10 cellular contexts compared by ENCODE assay signal in genomic region chr12:54959291-54960018, GRCh38. TPM values are rescaled to one million over a fixed set of nuclear protein-coding genes. Genes with fewer than 3 reads are reported as not detected.
DNase-seq lines count a peak whose midpoint lies in the region; ATAC-seq and TF ChIP-seq lines count a peak whose summit lies in the region.
"Had no signal": no experiment of that assay in that cellular context is flagged by ENCODE, and none has a peak within 500 bp of the region (broad histone marks: within the 10 kb centered on the region; RNA-seq: fewer than 3 reads in every experiment).

No MANE protein-coding gene starts in this region.

- H3K4me3 ChIP-seq in A673 (ENCODE audit: low read depth, low read length, poor library complexity, severe bottlenecking) (no peak overlapping the region), Peyer's patch (no peak overlapping the region)

- CTCF ChIA-PET in A673 (lab: Charles Lee), result interaction anchor here (0.7 to 1.0 kb wide), 2 partner anchors 200 to 257 kb away, joined by 3 read pairs; no protein-coding TSS in a partner anchor
- CTCF ChIA-PET in activated CD4-positive, alpha-beta memory T cell treated with anti-CD3 and anti-CD28 coated beads, Interleukin-2, amount 10 ng/mL, durations not matched to agents 7 days and 5 days (lab: Charles Lee), result interaction anchor here (1.3 to 6.4 kb wide), 6 partner anchors 11 to 235 kb away, joined by 3 to 73 read pairs (median 10); no protein-coding TSS in a partner anchor

- peak; percentile 30 for DNase-seq in A673 (ENCODE audit: low spot score)
- DNase-seq in activated CD4-positive, alpha-beta memory T cell treated with anti-CD3 and anti-CD28 coated beads, Interleukin-2, amount 10 ng/mL, durations not matched to agents 7 days and 5 days, result no peak
- DNase-seq in NCI-H748 (lab: John Stamatoyannopoulos, UW; ENCODE audit: unreplicated experiment), result no peak
- no peak for DNase-seq in GM19238 (ENCODE audit: insufficient read length, low spot score)
- DNase-seq in anterior cingulate cortex (lab: John Stamatoyannopoulos, UW), result no peak
- no peak for DNase-seq in Peyer's patch

- H3K4me1 ChIP-seq in A673 (ENCODE audit: insufficient read depth, low read length, poor library complexity, severe bottlenecking) (no peaks in the 10 kb centered on the region), Peyer's patch (no peaks in the 10 kb centered on the region)

- ATAC-seq in GM18868 (IDR thresholded peaks at IDR 0.05; ENCODE audit: unreplicated experiment) (peak; percentile 85), HG02885 (IDR thresholded peaks at IDR 0.05; ENCODE audit: poor library complexity, unreplicated experiment) (peak; percentile 88)

- POLR2A ChIA-PET in A673 (lab: Charles Lee; ENCODE audit: low non-redundant PET), result interaction anchor here (0.6 kb wide), 1 partner anchor 175 kb away, joined by 3 read pairs; no protein-coding TSS in a partner anchor
- POLR2A ChIA-PET in activated CD4-positive, alpha-beta memory T cell treated with anti-CD3 and anti-CD28 coated beads, Interleukin-2, amount 10 ng/mL, durations not matched to agents 7 days and 5 days (lab: Charles Lee), result interaction anchor here (1.3 to 4.4 kb wide), 4 partner anchors 19 to 104 kb away, joined by 4 to 24 read pairs (median 8); partner anchors contain the start of gene TESPA1

- H3K27ac ChIP-seq in A673 (ENCODE audit: low read depth, low read length, poor library complexity, severe bottlenecking), result no peak overlapping the region
- H3K27ac ChIP-seq in Peyer's patch, result no peak overlapping the region
- H3K27ac ChIP-seq: C4-2B had no signal

- no peaks in the 10 kb centered on the region for H3K9me3 Mint-ChIP-seq in activated CD4-positive, alpha-beta memory T cell treated with anti-CD3 and anti-CD28 coated beads, Interleukin-2, amount 10 ng/mL, durations not matched to agents 7 days and 5 days

- H3K4me1 Mint-ChIP-seq in activated CD4-positive, alpha-beta memory T cell treated with anti-CD3 and anti-CD28 coated beads, Interleukin-2, amount 10 ng/mL, durations not matched to agents 7 days and 5 days, result peaks cover 70% of the 10 kb centered on the region

- H3K27me3 Mint-ChIP-seq in activated CD4-positive, alpha-beta memory T cell treated with anti-CD3 and anti-CD28 coated beads, Interleukin-2, amount 10 ng/mL, durations not matched to agents 7 days and 5 days, result no peaks in the 10 kb centered on the region

- peak overlapping the region; percentile 76 for H3K27ac Mint-ChIP-seq in activated CD4-positive, alpha-beta memory T cell treated with anti-CD3 and anti-CD28 coated beads, Interleukin-2, amount 10 ng/mL, durations not matched to agents 7 days and 5 days

- H3K36me3 Mint-ChIP-seq in activated CD4-positive, alpha-beta memory T cell treated with anti-CD3 and anti-CD28 coated beads, Interleukin-2, amount 10 ng/mL, durations not matched to agents 7 days and 5 days (ENCODE audit: low read depth), result peaks cover 90% of the 10 kb centered on the region

- intact Hi-C loops in A673 (cut with micrococcal nuclease; ENCODE audit: unreplicated experiment), result loop anchor here (5.0 kb wide), 2 partner anchors 362 to 377 kb away; no protein-coding TSS in a partner anchor

- H3K9me3 ChIP-seq in A673 (ENCODE audit: low read depth, low read length, poor library complexity, severe bottlenecking), result no peaks in the 10 kb centered on the region
- H3K9me3 ChIP-seq in Peyer's patch, result no peaks in the 10 kb centered on the region

- H3K36me3 ChIP-seq in A673 (ENCODE audit: insufficient read depth, low read length, poor library complexity, severe bottlenecking) (no peaks in the 10 kb centered on the region), Peyer's patch (no peaks in the 10 kb centered on the region)

- H3K27me3 ChIP-seq in A673 (replicated peaks; ENCODE audit: insufficient read depth, low read depth, low read length, poor library complexity) (no peaks in the 10 kb centered on the region), Peyer's patch (no peaks in the 10 kb centered on the region)

- H3K4me3 Mint-ChIP-seq in activated CD4-positive, alpha-beta memory T cell treated with anti-CD3 and anti-CD28 coated beads, Interleukin-2, amount 10 ng/mL, durations not matched to agents 7 days and 5 days, result peak overlapping the region; percentile 14

- BruUV-seq in A673 (replicated peaks; lab: Mats Ljungman, UMichigan), result no TSS peak

- TF ChIP-seq CTCF in A673 (conservative IDR thresholded peaks at IDR 0.05; ENCODE audit: low read depth, low read length), result no peak
- TF ChIP-seq CTCF in Peyer's patch (IDR thresholded peaks at IDR 0.05), result no peak

- TF ChIP-seq POLR2A in Peyer's patch (IDR thresholded peaks at IDR 0.05), result no peak

RNA-seq across cellular contexts. Expression of gene TESPA1, which starts 25.1 kb away (rescaled TPM):
- total RNA-seq in A673 (2021) (not detected in 2 replicates), Peyer's patch (1 to 10 TPM; 1.2 to 9.6 (median 4.5) TPM)
- total RNA-seq in activated CD4-positive, alpha-beta memory T cell treated with anti-CD3 and anti-CD28 coated beads, Interleukin-2, amount 10 ng/mL, durations not matched to agents 7 days and 5 days, result 100 to 1,000 TPM; 111 to 112 TPM
- total RNA-seq: pulmonary artery endothelial cell had no signal

Comparison
In these comparisons a context has a peak if more than half of its experiments do, and no peak if none do; other contexts are left out.
1. RNA of gene TESPA1, which starts 25.1 kb away (total RNA-seq): 111 to 112 TPM in activated CD4-positive, alpha-beta memory T cell treated with anti-CD3 and anti-CD28 coated beads, Interleukin-2, amount 10 ng/mL, durations not matched to agents 7 days and 5 days; 1.2 to 9.6 TPM in Peyer's patch and not detected in A673; every median in the first group is over 10 times any median in the second.